In genomic region chr7:1144269-1144771, GRCh38 we compare ENCODE assay signal across 8 cellular contexts. TPM values are rescaled to one million over a fixed set of nuclear protein-coding genes. Genes with fewer than 3 reads are reported as not detected.
DNase-seq lines count a peak whose midpoint lies in the region; ATAC-seq, FAIRE-seq and TF ChIP-seq lines count a peak whose summit lies in the region.

No MANE protein-coding gene starts in this region.

- H3K79me2 ChIP-seq in DND-41 (ENCODE audit: insufficient read depth, low read length), result no peaks in the 10 kb centered on the region

- no peak for ATAC-seq in DND-41 (ENCODE audit: insufficient read depth, low read depth)
- ATAC-seq in HG02970 (IDR thresholded peaks at IDR 0.05; ENCODE audit: low FRiP score, unreplicated experiment), result no peak
- ATAC-seq in GM19395 (IDR thresholded peaks at IDR 0.05; ENCODE audit: unreplicated experiment), result no peak

- H3K27me3 ChIP-seq in DND-41 (ENCODE audit: insufficient read depth, low read length, poor library complexity) (no peaks in the 10 kb centered on the region), bronchial epithelial cell (ENCODE audit: control insufficient read depth, insufficient read depth, low read length) (no peaks in the 10 kb centered on the region)

- no peak overlapping the region for H3K9ac ChIP-seq in DND-41 (ENCODE audit: low read depth, low read length)

- H3K36me3 ChIP-seq in DND-41 (ENCODE audit: insufficient read depth, low read length) (no peaks in the 10 kb centered on the region; the same call in 1 of the 2 replicates), bronchial epithelial cell (ENCODE audit: control insufficient read depth, insufficient read depth, low read length) (no peaks in the 10 kb centered on the region)

- H2AFZ ChIP-seq in DND-41 (ENCODE audit: low read depth, low read length), result no peak overlapping the region

- TF ChIP-seq CTCF in DND-41 (IDR thresholded peaks at IDR 0.05; ENCODE audit: borderline replicate concordance, extremely low read depth, low read length, poor library complexity, severe bottlenecking), result peak; percentile 30
- TF ChIP-seq CTCF in bronchial epithelial cell (IDR thresholded peaks at IDR 0.05; ENCODE audit: insufficient read depth, low read length, severe bottlenecking), result peak; percentile 14

- FAIRE-seq in bronchial epithelial cell (lab: Jason Lieb, UNC), result no peak

- no peak overlapping the region for H3K4me3 ChIP-seq in DND-41 (ENCODE audit: low read depth in 1 of 2, low read length in 2 of 2)
- no peak overlapping the region for H3K4me3 ChIP-seq in bronchial epithelial cell (ENCODE audit: low read depth, low read length)

- H3K27ac ChIP-seq in DND-41 (ENCODE audit: low read length), result no peak overlapping the region

- no peaks in the 10 kb centered on the region for H3K9me3 ChIP-seq in DND-41 (ENCODE audit: insufficient read depth, low read length, severe bottlenecking)

- no peaks in the 10 kb centered on the region for H4K20me1 ChIP-seq in DND-41 (ENCODE audit: insufficient read depth, low read length)

- DNase-seq in DND-41 (no peak), NCI-H146 treated with DMSO at 0.1 percent for 48 hours (lab: John Stamatoyannopoulos, UW; ENCODE audit: unreplicated experiment) (peak; percentile 1), bronchial epithelial cell (ENCODE audit: low read depth) (no peak), myocyte (ENCODE audit: low read depth) (peak; percentile 63)
- no peak for DNase-seq in stimulated activated CD8-positive, alpha-beta memory T cell treated with anti-CD3 and anti-CD28 coated beads, Interleukin-4, amount 100 ng/mL, for 48 hours
- DNase-seq in activated CD4-positive, CD25-positive, alpha-beta regulatory T cell (lab: John Stamatoyannopoulos, UW), result no peak

- no peak overlapping the region for H3K4me2 ChIP-seq in DND-41 (ENCODE audit: insufficient read depth, low read length)

- 0 out of 2 replicates have a peak, but pooled peaks cover under 1% of the 10 kb centered on the region for H3K4me1 ChIP-seq in DND-41 (ENCODE audit: insufficient read depth, low read length)

RNA-seq across cellular contexts. Expression of gene ZFAND2A, which starts 15.7 kb away (rescaled TPM):
- total RNA-seq in bronchial epithelial cell, result 53.4 and 63.1 TPM in 2 replicates
- total RNA-seq in myocyte, result 11.7 and 16.7 TPM in 2 replicates
- polyA plus RNA-seq in myocyte (2012), result 42.5 TPM

RNA-seq across cellular contexts. Expression of gene GPER1, which starts 56.4 kb away (rescaled TPM):
- under 0.01 and 0.13 TPM in 2 replicates for total RNA-seq in bronchial epithelial cell
- total RNA-seq in myocyte, result 1.1 and 1.6 TPM in 2 replicates
- polyA plus RNA-seq in myocyte (2012), result 2.6 TPM

Comparison
In these comparisons a context has a peak if more than half of its experiments do, and no peak if none do; other contexts are left out.
1. DNase-seq: peak in NCI-H146 treated with DMSO at 0.1 percent for 48 hours (single experiment) and myocyte (single experiment); none in DND-41 (single experiment), bronchial epithelial cell (single experiment), stimulated activated CD8-positive, alpha-beta memory T cell treated with anti-CD3 and anti-CD28 coated beads, Interleukin-4, amount 100 ng/mL, for 48 hours (single experiment) and activated CD4-positive, CD25-positive, alpha-beta regulatory T cell (0 of 4).